In the genomic region with DNA sequence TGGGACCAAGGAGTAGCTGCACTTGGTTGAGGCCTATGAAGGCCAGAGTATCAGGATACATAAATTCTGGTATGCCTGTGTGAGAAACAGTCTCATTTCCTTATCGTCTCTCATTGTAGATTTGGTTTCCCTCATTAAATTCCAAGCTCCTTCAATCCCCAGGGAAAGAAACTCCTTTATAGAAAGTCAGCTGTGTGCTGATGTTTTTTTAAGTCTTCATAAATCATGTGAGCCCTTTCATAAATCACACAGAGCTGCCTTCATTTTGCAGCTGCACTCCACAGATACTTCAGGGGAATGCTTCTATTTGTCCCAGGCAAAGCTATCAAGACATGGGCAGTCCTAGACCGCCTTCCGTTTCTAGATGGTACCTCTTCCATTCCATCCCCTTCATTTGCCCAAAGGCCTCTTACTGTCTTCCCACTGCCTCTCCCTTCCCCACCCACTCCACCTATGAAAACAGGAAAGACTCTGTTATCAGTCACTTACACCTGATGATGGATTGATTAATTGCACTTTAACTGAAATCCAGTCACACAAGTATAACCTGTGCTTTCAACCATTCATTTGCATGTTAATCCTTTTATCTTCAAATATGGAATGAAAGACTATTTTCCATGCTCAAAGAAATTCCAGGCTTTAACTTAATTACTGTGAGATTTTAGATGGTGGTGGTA, we compare ENCODE assay signal across 2 cellular contexts.
TF ChIP-seq lines count a peak whose summit lies in the region.

No MANE protein-coding gene starts in this region.

TF ChIP-seq in GM23338, 12 proteins besides CTCF, POLR2A, EP300 and RAD21 (continued from another document):
- TF ChIP-seq, protein P1, sequence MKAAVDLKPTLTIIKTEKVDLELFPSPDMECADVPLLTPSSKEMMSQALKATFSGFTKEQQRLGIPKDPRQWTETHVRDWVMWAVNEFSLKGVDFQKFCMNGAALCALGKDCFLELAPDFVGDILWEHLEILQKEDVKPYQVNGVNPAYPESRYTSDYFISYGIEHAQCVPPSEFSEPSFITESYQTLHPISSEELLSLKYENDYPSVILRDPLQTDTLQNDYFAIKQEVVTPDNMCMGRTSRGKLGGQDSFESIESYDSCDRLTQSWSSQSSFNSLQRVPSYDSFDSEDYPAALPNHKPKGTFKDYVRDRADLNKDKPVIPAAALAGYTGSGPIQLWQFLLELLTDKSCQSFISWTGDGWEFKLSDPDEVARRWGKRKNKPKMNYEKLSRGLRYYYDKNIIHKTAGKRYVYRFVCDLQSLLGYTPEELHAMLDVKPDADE (IDR thresholded peaks at IDR 0.05) = no peak
- TF ChIP-seq STAT1 (IDR thresholded peaks at IDR 0.05; ENCODE audit: unreplicated experiment) (no peak), NANOG (IDR thresholded peaks at IDR 0.05; ENCODE audit: borderline replicate concordance) (no peak)
TF ChIP-seq in GM23338: peak in this region for 0.

TF ChIP-seq in K562, 482 proteins besides CTCF, POLR2A, EP300 and RAD21 (continued from another document):
- TF ChIP-seq, protein P2, sequence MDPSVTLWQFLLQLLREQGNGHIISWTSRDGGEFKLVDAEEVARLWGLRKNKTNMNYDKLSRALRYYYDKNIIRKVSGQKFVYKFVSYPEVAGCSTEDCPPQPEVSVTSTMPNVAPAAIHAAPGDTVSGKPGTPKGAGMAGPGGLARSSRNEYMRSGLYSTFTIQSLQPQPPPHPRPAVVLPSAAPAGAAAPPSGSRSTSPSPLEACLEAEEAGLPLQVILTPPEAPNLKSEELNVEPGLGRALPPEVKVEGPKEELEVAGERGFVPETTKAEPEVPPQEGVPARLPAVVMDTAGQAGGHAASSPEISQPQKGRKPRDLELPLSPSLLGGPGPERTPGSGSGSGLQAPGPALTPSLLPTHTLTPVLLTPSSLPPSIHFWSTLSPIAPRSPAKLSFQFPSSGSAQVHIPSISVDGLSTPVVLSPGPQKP (CRISPR knock-in tag; IDR thresholded peaks at IDR 0.05) = no peak
- TF ChIP-seq ZNF316 (IDR thresholded peaks at IDR 0.05) = no peak
- TF ChIP-seq ARID1B (IDR thresholded peaks at IDR 0.05) = peak; percentile 15; the same call in 1 of the 2 replicates
- TF ChIP-seq RHOXF2B (CRISPR knock-in tag; conservative IDR thresholded peaks at IDR 0.05) = no peak
- TF ChIP-seq, protein P3, sequence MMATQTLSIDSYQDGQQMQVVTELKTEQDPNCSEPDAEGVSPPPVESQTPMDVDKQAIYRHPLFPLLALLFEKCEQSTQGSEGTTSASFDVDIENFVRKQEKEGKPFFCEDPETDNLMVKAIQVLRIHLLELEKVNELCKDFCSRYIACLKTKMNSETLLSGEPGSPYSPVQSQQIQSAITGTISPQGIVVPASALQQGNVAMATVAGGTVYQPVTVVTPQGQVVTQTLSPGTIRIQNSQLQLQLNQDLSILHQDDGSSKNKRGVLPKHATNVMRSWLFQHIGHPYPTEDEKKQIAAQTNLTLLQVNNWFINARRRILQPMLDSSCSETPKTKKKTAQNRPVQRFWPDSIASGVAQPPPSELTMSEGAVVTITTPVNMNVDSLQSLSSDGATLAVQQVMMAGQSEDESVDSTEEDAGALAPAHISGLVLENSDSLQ (IDR thresholded peaks at IDR 0.05) = peak; percentile 62
- TF ChIP-seq SREBF2 (CRISPR knock-in tag; IDR thresholded peaks at IDR 0.05) = no peak
- TF ChIP-seq, protein P4, sequence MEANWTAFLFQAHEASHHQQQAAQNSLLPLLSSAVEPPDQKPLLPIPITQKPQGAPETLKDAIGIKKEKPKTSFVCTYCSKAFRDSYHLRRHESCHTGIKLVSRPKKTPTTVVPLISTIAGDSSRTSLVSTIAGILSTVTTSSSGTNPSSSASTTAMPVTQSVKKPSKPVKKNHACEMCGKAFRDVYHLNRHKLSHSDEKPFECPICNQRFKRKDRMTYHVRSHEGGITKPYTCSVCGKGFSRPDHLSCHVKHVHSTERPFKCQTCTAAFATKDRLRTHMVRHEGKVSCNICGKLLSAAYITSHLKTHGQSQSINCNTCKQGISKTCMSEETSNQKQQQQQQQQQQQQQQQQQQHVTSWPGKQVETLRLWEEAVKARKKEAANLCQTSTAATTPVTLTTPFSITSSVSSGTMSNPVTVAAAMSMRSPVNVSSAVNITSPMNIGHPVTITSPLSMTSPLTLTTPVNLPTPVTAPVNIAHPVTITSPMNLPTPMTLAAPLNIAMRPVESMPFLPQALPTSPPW (CRISPR knock-in tag; IDR thresholded peaks at IDR 0.05) = no peak
- peak; percentile 36; the same call in 1 of the 2 replicates for TF ChIP-seq TEAD4 (IDR thresholded peaks at IDR 0.05; ENCODE audit: low read length)
- TF ChIP-seq TEAD4 (CRISPR knock-in tag; IDR thresholded peaks at IDR 0.05; ENCODE audit: borderline replicate concordance) = no peak
